Comparison of ENCODE assay signal across 20 cellular contexts in the genomic region with DNA sequence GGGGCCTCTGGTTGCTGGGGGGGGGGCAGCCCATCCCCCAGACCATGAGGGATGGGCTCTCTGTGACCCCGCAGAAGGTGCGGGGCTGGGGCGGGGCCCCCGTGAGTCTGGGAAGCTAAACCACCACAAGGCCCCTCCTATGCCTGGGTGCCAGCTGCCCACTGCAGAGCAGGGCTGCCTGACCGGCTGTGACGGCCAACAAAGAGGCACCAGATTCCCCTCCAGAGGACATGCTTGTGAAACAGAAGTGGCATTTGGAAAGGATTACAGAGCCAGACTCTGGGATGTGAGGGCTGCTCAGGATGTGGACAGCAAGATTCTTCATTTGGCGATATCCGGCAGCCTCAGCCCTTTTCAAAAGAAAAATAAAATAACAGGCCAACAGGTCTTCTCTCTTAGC. TPM values are rescaled to one million over a fixed set of nuclear protein-coding genes. Genes with fewer than 3 reads are reported as not detected.
"Had no signal": no experiment of that assay in that cellular context is flagged by ENCODE, and none has a peak within 500 bp of the region (broad histone marks: within the 10 kb centered on the region; RNA-seq: fewer than 3 reads in every experiment).

No MANE protein-coding gene starts in this region.

- H2AFZ ChIP-seq: parathyroid adenoma had no signal

- H3K27ac Mint-ChIP-seq: activated naive CD8-positive, alpha-beta T cell; T-cell; type B pancreatic cell had no signal

- H3K4me1 ChIP-seq: colonic mucosa, foreskin keratinocyte, parathyroid adenoma had no signal

- H3K27me3 ChIP-seq: colonic mucosa had no signal

- H3K4me3 ChIP-seq: colonic mucosa, esophagus squamous epithelium, suprapubic skin had no signal

- H3K9me3 Mint-ChIP-seq: naive B cell, T-cell, type B pancreatic cell had no signal

- H3K27ac ChIP-seq: colonic mucosa, esophagus squamous epithelium, foreskin keratinocyte, parathyroid adenoma, suprapubic skin had no signal

- H3K4me3 Mint-ChIP-seq: activated naive CD8-positive, alpha-beta T cell; T-cell; type B pancreatic cell had no signal

- H3K27me3 Mint-ChIP-seq: activated naive CD8-positive, alpha-beta T cell had no signal

- H3K36me3 Mint-ChIP-seq: activated naive CD8-positive, alpha-beta T cell; naive B cell; T-cell; type B pancreatic cell had no signal

- H3K9me3 ChIP-seq: colonic mucosa, esophagus squamous epithelium, suprapubic skin had no signal

- DNase-seq: activated CD4-positive, alpha-beta T cell treated with anti-CD3 and anti-CD28 coated beads, Interleukin-2, amount 50 U/mL, for 1 hour; activated CD8-positive, alpha-beta memory T cell treated with anti-CD3 and anti-CD28 coated beads for 24 hours; activated gamma-delta T cell treated with Interleukin-2 at 50 U/mL for 16 hours; amniotic stem cell; colonic mucosa; esophagus squamous epithelium; foreskin keratinocyte; naive B cell; small intestine; stimulated activated CD4-positive, alpha-beta T cell treated with anti-CD3 and anti-CD28 coated beads, Interleukin-4, amount 100 ng/mL, for 4 hours; stimulated activated CD8-positive, alpha-beta memory T cell treated with anti-CD3 and anti-CD28 coated beads, Interleukin-4, amount 100 ng/mL, for 48 hours; stimulated activated naive CD4-positive, alpha-beta T cell treated with Interleukin-2 at 50 U/mL for 16 hours; T-cell; T-helper 9 cell had no signal

- H3K9ac ChIP-seq: parathyroid adenoma had no signal

- ATAC-seq: activated CD4-positive, CD25-positive, alpha-beta regulatory T cell treated with anti-CD3 and anti-CD28 coated beads, Interleukin-2, amount 50 U/mL, for 24 hours; foreskin keratinocyte; T-cell had no signal

- H3K79me2 ChIP-seq: parathyroid adenoma had no signal

- H3K36me3 ChIP-seq: colonic mucosa, esophagus squamous epithelium, suprapubic skin had no signal

RNA-seq across cellular contexts. Expression of gene NTSR1, which starts 16.5 kb away (rescaled TPM):
- total RNA-seq: mesenteric fat pad had no signal
